In genomic region chr2:241880311-241881073, GRCh38 we compare ENCODE assay signal across 8 cellular contexts. TPM values are rescaled to one million over a fixed set of nuclear protein-coding genes. Genes with fewer than 3 reads are reported as not detected.
DNase-seq lines count a peak whose midpoint lies in the region; ATAC-seq and TF ChIP-seq lines count a peak whose summit lies in the region.

No MANE protein-coding gene starts in this region.

- peak overlapping the region; percentile 87 for H3K27ac Mint-ChIP-seq in activated CD4-positive, alpha-beta memory T cell treated with anti-CD3 and anti-CD28 coated beads for 36 hours

- no peaks in the 10 kb centered on the region for H3K79me2 ChIP-seq in HCT116 (ENCODE audit: insufficient read depth, low read length)

- peak overlapping the region; percentile 100 for H3K4me2 ChIP-seq in HCT116 (ENCODE audit: low read length)

- TF ChIP-seq POLR2A in HCT116 (IDR thresholded peaks at IDR 0.05; ENCODE audit: borderline replicate concordance, extremely low read depth, insufficient read depth, insufficient read length), result no peak

- H3K4me3 ChIP-seq in HCT116 (replicated peaks in 1 of 2; ENCODE audit: low read depth in 1 of 2, low read length in 2 of 2), result peak overlapping the region; percentile 51 to 61
- H3K4me3 ChIP-seq in left ventricle myocardium inferior, result peak overlapping the region; percentile 67
- H3K4me3 ChIP-seq in skin epidermis, result peak overlapping the region in 6 of 7 experiments; percentile 43 to 62 (median 48)

- no peak for TF ChIP-seq RAD21 in HCT116 (IDR thresholded peaks at IDR 0.05; ENCODE audit: low read depth)

- H3K9me3 Mint-ChIP-seq in activated CD4-positive, alpha-beta memory T cell treated with anti-CD3 and anti-CD28 coated beads for 36 hours, result peaks cover under 1% of the 10 kb centered on the region

- no peaks in the 10 kb centered on the region for H3K27me3 Mint-ChIP-seq in activated CD4-positive, alpha-beta memory T cell treated with anti-CD3 and anti-CD28 coated beads for 36 hours

- no peaks in the 10 kb centered on the region for H4K20me1 ChIP-seq in HCT116 (ENCODE audit: insufficient read depth)

- no peak for TF ChIP-seq CTCF in HCT116 (IDR thresholded peaks at IDR 0.05 in 2 of 3, conservative IDR thresholded peaks at IDR 0.05 in 1 of 3; ENCODE audit: borderline replicate concordance in 1 of 3, insufficient read depth in 1 of 3, low read depth in 2 of 3, low read length in 2 of 3)
- TF ChIP-seq CTCF in left ventricle myocardium inferior (IDR thresholded peaks at IDR 0.05; ENCODE audit: borderline replicate concordance), result no peak
- no peak for TF ChIP-seq CTCF in GM10248 (IDR thresholded peaks at IDR 0.05; ENCODE audit: control extremely low read depth, extremely low read depth, low read depth, missing control alignments)

- H2AFZ ChIP-seq in HCT116 (ENCODE audit: low read depth, low read length, poor library complexity, severe bottlenecking), result no peak overlapping the region

- H3K36me3 ChIP-seq in HCT116 (ENCODE audit: control insufficient read depth in 1 of 2, insufficient read depth in 2 of 2, low read length in 2 of 2) (no peaks in the 10 kb centered on the region), left ventricle myocardium inferior (no peaks in the 10 kb centered on the region)

- H3K27ac ChIP-seq in HCT116 (ENCODE audit: low read depth, low read length) (peak overlapping the region; percentile 66), left ventricle myocardium inferior (replicated peaks) (peak overlapping the region; percentile 55), skin epidermis (peak overlapping the region in 13 of 21 experiments; percentile 12 to 87 (median 65))

- POLR2A ChIA-PET in HCT116 (lab: Charles Lee) (no interaction called here), GM10248 (lab: Yijun Ruan, JAX) (no interaction called here)
- POLR2A ChIA-PET in activated CD4-positive, alpha-beta memory T cell treated with anti-CD3 and anti-CD28 coated beads for 36 hours (lab: Charles Lee), result interaction anchor here (1.0 to 1.5 kb wide), 3 partner anchors 21 to 194 kb away, joined by 3 to 5 read pairs (median 4); partner anchors contain the start of gene DTYMK

- no peaks in the 10 kb centered on the region for H3K27me3 ChIP-seq in HCT116 (ENCODE audit: insufficient read depth, low read length)
- no peaks in the 10 kb centered on the region for H3K27me3 ChIP-seq in left ventricle myocardium inferior (ENCODE audit: low read depth)

- CTCF ChIA-PET in HCT116 (lab: Charles Lee) (no interaction called here), GM10248 (lab: Yijun Ruan, JAX) (interaction anchor here (1.3 to 1.8 kb wide), 2 partner anchors 63 to 1029 kb away, joined by 4 to 5 read pairs; no protein-coding TSS in a partner anchor)
- CTCF ChIA-PET in activated CD4-positive, alpha-beta memory T cell treated with anti-CD3 and anti-CD28 coated beads for 36 hours (lab: Charles Lee), result interaction anchor here (2.4 kb wide), 1 partner anchor 145 kb away, joined by 9 read pairs; no protein-coding TSS in a partner anchor

- H3K4me3 Mint-ChIP-seq in activated CD4-positive, alpha-beta memory T cell treated with anti-CD3 and anti-CD28 coated beads for 36 hours, result peak overlapping the region; percentile 93

- DNase-seq in HCT116 (ENCODE audit: low read depth, low spot score) (no peak), left ventricle myocardium inferior (no peak), GM10248 (ENCODE audit: extremely low spot score) (no peak), NCI-H748 treated with DMSO at 0.1 percent for 48 hours (lab: John Stamatoyannopoulos, UW) (no peak), D341Med (ENCODE audit: low spot score) (no peak)
- DNase-seq in activated CD4-positive, alpha-beta memory T cell treated with anti-CD3 and anti-CD28 coated beads for 36 hours, result no peak

- BruUV-seq in HCT116 (replicated peaks; lab: Mats Ljungman, UMichigan), result no TSS peak

- H3K4me1 Mint-ChIP-seq in activated CD4-positive, alpha-beta memory T cell treated with anti-CD3 and anti-CD28 coated beads for 36 hours (ENCODE audit: low read depth), result peaks cover 25% of the 10 kb centered on the region

- peak overlapping the region; percentile 58 for H3K9ac ChIP-seq in HCT116 (ENCODE audit: low read length)

- peaks cover 7% of the 10 kb centered on the region for H3K36me3 Mint-ChIP-seq in activated CD4-positive, alpha-beta memory T cell treated with anti-CD3 and anti-CD28 coated beads for 36 hours

- no peaks in the 10 kb centered on the region for H3K9me3 ChIP-seq in HCT116 (ENCODE audit: control insufficient read depth in 1 of 2, insufficient read depth in 1 of 2, low read depth in 1 of 2, low read length in 2 of 2)
- H3K9me3 ChIP-seq in left ventricle myocardium inferior (replicated peaks), result no peaks in the 10 kb centered on the region

- H3K4me1 ChIP-seq in HCT116 (ENCODE audit: control insufficient read depth in 1 of 2, insufficient read depth in 2 of 2, low read length in 2 of 2), result peaks cover 10 to 23% of the 10 kb centered on the region in 2 experiments; a peak in 3 of 4 replicates
- H3K4me1 ChIP-seq in left ventricle myocardium inferior, result peaks cover 29% of the 10 kb centered on the region

- no peak for ATAC-seq in HCT116
- no peak for ATAC-seq in GM18511 (IDR thresholded peaks at IDR 0.05; ENCODE audit: unreplicated experiment)

- intact Hi-C loops in HCT116 (cut with micrococcal nuclease) (loop anchor here (2.0 to 10.0 kb wide), 3 partner anchors 146 to 523 kb away; partner anchors contain the start of genes BOK, D2HGDH and FARP2), left ventricle myocardium inferior (cut with micrococcal nuclease) (no loop called here)
- intact Hi-C loops in activated CD4-positive, alpha-beta memory T cell treated with anti-CD3 and anti-CD28 coated beads for 36 hours (cut with micrococcal nuclease), result loop anchor here (1.0 to 5.0 kb wide), 7 partner anchors 36 to 1048 kb away; partner anchors contain the start of genes D2HGDH, DTYMK, FARP2 and HDLBP

- H3K9me2 ChIP-seq in HCT116 (ENCODE audit: insufficient read depth), result no peaks in the 10 kb centered on the region

- RAD21 ChIA-PET in HCT116 (lab: Charles Lee; ENCODE audit: low non-redundant PET in 1 of 2, low total read pairs in 2 of 2, uncharacterized antibody in 2 of 2, unreplicated experiment in 2 of 2), result no interaction called here

TF ChIP-seq in HCT116, 20 proteins besides CTCF, POLR2A, EP300 and RAD21:
- no peak for TF ChIP-seq ELF1 (IDR thresholded peaks at IDR 0.05; ENCODE audit: borderline replicate concordance, low read depth)
- no peak for TF ChIP-seq ZFX (IDR thresholded peaks at IDR 0.05)
- TF ChIP-seq EGR1 (IDR thresholded peaks at IDR 0.05; ENCODE audit: low read depth), result no peak
- no peak for TF ChIP-seq TCF7L2 (IDR thresholded peaks at IDR 0.05; ENCODE audit: borderline replicate concordance, extremely low read depth, insufficient read depth, insufficient read length)
- TF ChIP-seq EZH2 (IDR thresholded peaks at IDR 0.05), result no peak
- TF ChIP-seq FOSL1 (IDR thresholded peaks at IDR 0.05; ENCODE audit: low read depth), result no peak
- no peak for TF ChIP-seq REST (IDR thresholded peaks at IDR 0.05; ENCODE audit: low read depth)
- TF ChIP-seq POLR2AphosphoS5 (IDR thresholded peaks at IDR 0.05; ENCODE audit: low read depth, low read length), result no peak
- no peak for TF ChIP-seq SRF (IDR thresholded peaks at IDR 0.05; ENCODE audit: low read depth)
- TF ChIP-seq SIN3A (IDR thresholded peaks at IDR 0.05; ENCODE audit: low read depth), result no peak
TF ChIP-seq in HCT116: peak in this region for 0.

RNA-seq across cellular contexts. Expression of gene RTP5, which starts 11.0 kb away (rescaled TPM):
- total RNA-seq in HCT116 (2021; ENCODE audit: unreplicated experiment), result not detected
- polyA plus RNA-seq in HCT116 (2012), result not detected in 2 replicates
- under 1 TPM; 0.10 to 0.12 TPM for total RNA-seq in activated CD4-positive, alpha-beta memory T cell treated with anti-CD3 and anti-CD28 coated beads for 36 hours
- total RNA-seq in left ventricle myocardium inferior, result not detected

RNA-seq across cellular contexts. Expression of gene PDCD1, which starts 21.8 kb away (rescaled TPM):
- total RNA-seq in HCT116 (2021; ENCODE audit: unreplicated experiment) (0.22 TPM), left ventricle myocardium inferior (3.3 TPM)
- polyA plus RNA-seq in HCT116 (2012), result 0.04 TPM in 1 of 2 replicates, not detected in the other
- 10 to 100 TPM; 47.4 to 47.6 TPM for total RNA-seq in activated CD4-positive, alpha-beta memory T cell treated with anti-CD3 and anti-CD28 coated beads for 36 hours

Comparison
In these comparisons a context has a peak if more than half of its experiments do, and no peak if none do; other contexts are left out.
1. RNA of gene PDCD1, which starts 21.8 kb away (total RNA-seq): 47.4 to 47.6 TPM in activated CD4-positive, alpha-beta memory T cell treated with anti-CD3 and anti-CD28 coated beads for 36 hours; 3.3 TPM in left ventricle myocardium inferior (single experiment) and 0.22 TPM in HCT116 (single experiment); every median in the first group is over 10 times any median in the second.
2. Peak in every context shown above with its lines, with median percentiles within 50 percentile points of each other: H3K27ac ChIP-seq and H3K4me3 ChIP-seq.